9 cellular contexts compared by ENCODE assay signal in genomic region chr2:71299507-71299906, GRCh38. TPM values are rescaled to one million over a fixed set of nuclear protein-coding genes. Genes with fewer than 3 reads are reported as not detected.
DNase-seq lines count a peak whose midpoint lies in the region; ATAC-seq and TF ChIP-seq lines count a peak whose summit lies in the region.
"Had no signal": no experiment of that assay in that cellular context is flagged by ENCODE, and none has a peak within 500 bp of the region (broad histone marks: within the 10 kb centered on the region; RNA-seq: fewer than 3 reads in every experiment).

No MANE protein-coding gene starts in this region.

- intact Hi-C loops in CD8-positive, alpha-beta T cell (cut with DNase I, micrococcal nuclease): loop anchor here (1.0 to 10.0 kb wide), 5 partner anchors 32 to 1445 kb away; partner anchors contain the start of gene ZNF638 (in 2 of the 2)

- no peak overlapping the region for H3K4me2 ChIP-seq in SU-DHL-6 (ENCODE audit: low read depth, low read length, poor library complexity, severe bottlenecking)

- H3K79me2 ChIP-seq in SU-DHL-6 (ENCODE audit: insufficient read depth, low read length): no peaks in the 10 kb centered on the region

- no peak overlapping the region for H2AFZ ChIP-seq in SU-DHL-6 (ENCODE audit: low read depth, low read length, severe bottlenecking)

- H4K20me1 ChIP-seq in SU-DHL-6 (ENCODE audit: low read depth, low read length): no peaks in the 10 kb centered on the region

- peak in 1 of 7 experiments; percentile 12 for DNase-seq in CD8-positive, alpha-beta T cell
- peak; percentile 28 for DNase-seq in H7
- peak; percentile 37 for DNase-seq in glomerular visceral epithelial cell (ENCODE audit: extremely low spot score)
- DNase-seq in suprapubic skin (ENCODE audit: low spot score in 2 of 2): no peak
- DNase-seq in activated T-cell treated with anti-CD3 and anti-CD28 coated beads, Interleukin-2, amount 50 U/mL, for 48 hours: no peak

- no peaks in the 10 kb centered on the region for H3K36me3 ChIP-seq in CD8-positive, alpha-beta T cell (ENCODE audit: insufficient read depth, low read length)
- H3K36me3 ChIP-seq in H7 (replicated peaks; ENCODE audit: control insufficient read depth, insufficient read depth, low read length) (no peaks in the 10 kb centered on the region), SU-DHL-6 (ENCODE audit: low read length) (no peaks in the 10 kb centered on the region), suprapubic skin (no peaks in the 10 kb centered on the region)

- peaks cover 6% of the 10 kb centered on the region for H3K27me3 Mint-ChIP-seq in CD8-positive, alpha-beta T cell (ENCODE audit: low read depth)

- H3K4me3 Mint-ChIP-seq in CD8-positive, alpha-beta T cell: no peak overlapping the region

- no peaks in the 10 kb centered on the region for H3K4me1 ChIP-seq in CD8-positive, alpha-beta T cell (ENCODE audit: insufficient read depth, low read length)
- H3K4me1 ChIP-seq in suprapubic skin: no peaks in the 10 kb centered on the region

- no peak for ATAC-seq in CD8-positive, alpha-beta T cell
- ATAC-seq in GM21825 (IDR thresholded peaks at IDR 0.05; ENCODE audit: unreplicated experiment): no peak
- ATAC-seq in GM21423 (IDR thresholded peaks at IDR 0.05; ENCODE audit: unreplicated experiment): no peak

- no peak overlapping the region for H3K9ac ChIP-seq in SU-DHL-6 (ENCODE audit: low read length)

- TF ChIP-seq POLR2A in suprapubic skin (IDR thresholded peaks at IDR 0.05): no peak

- no peaks in the 10 kb centered on the region for H3K4me1 Mint-ChIP-seq in CD8-positive, alpha-beta T cell (ENCODE audit: low read depth)

- H3F3A ChIP-seq in SU-DHL-6 (ENCODE audit: insufficient read depth): no peaks in the 10 kb centered on the region

- no peak overlapping the region for H3K27ac ChIP-seq in CD8-positive, alpha-beta T cell (ENCODE audit: low read depth, low read length)
- H3K27ac ChIP-seq in SU-DHL-6 (ENCODE audit: low read depth, low read length) (no peak overlapping the region), suprapubic skin (no peak overlapping the region)
- H3K27ac ChIP-seq: SK-N-MC had no signal

- 73% methylated on average over 2 of the region's 2 CpGs for WGBS in suprapubic skin

- H3K27me3 ChIP-seq in CD8-positive, alpha-beta T cell (ENCODE audit: insufficient read depth, low read length): no peaks in the 10 kb centered on the region
- no peaks in the 10 kb centered on the region for H3K27me3 ChIP-seq in H7 (ENCODE audit: control insufficient read depth, insufficient read depth, low read length)
- H3K27me3 ChIP-seq in SU-DHL-6 (ENCODE audit: low read length): no peaks in the 10 kb centered on the region
- H3K27me3 ChIP-seq in suprapubic skin: no peaks in the 10 kb centered on the region

- no peak overlapping the region for H3K4me3 ChIP-seq in CD8-positive, alpha-beta T cell (ENCODE audit: low read depth, low read length)
- H3K4me3 ChIP-seq in H7 (ENCODE audit: insufficient read depth, low read depth, low read length) (no peak overlapping the region), SU-DHL-6 (ENCODE audit: insufficient read depth, low read length, poor library complexity, severe bottlenecking) (no peak overlapping the region), suprapubic skin (no peak overlapping the region)
- H3K4me3 ChIP-seq: SK-N-MC had no signal

- no peaks in the 10 kb centered on the region for H3K9me3 ChIP-seq in CD8-positive, alpha-beta T cell (ENCODE audit: low read length)
- H3K9me3 ChIP-seq in SU-DHL-6 (ENCODE audit: insufficient read depth, low read length) (no peaks in the 10 kb centered on the region), suprapubic skin (no peaks in the 10 kb centered on the region)

- CTCF ChIA-PET in CD8-positive, alpha-beta T cell (lab: Charles Lee): interaction anchor here (0.6 to 5.5 kb wide), 40 partner anchors 8 to 810 kb away, joined by 3 to 322 read pairs (median 5); partner anchors contain the start of gene ZNF638

- POLR2A ChIA-PET in CD8-positive, alpha-beta T cell (lab: Charles Lee): interaction anchor here (1.0 to 1.2 kb wide), 2 partner anchors 32 to 210 kb away, joined by 3 read pairs; partner anchors contain the start of gene ZNF638

- TF ChIP-seq CTCF in CD8-positive, alpha-beta T cell (IDR thresholded peaks at IDR 0.05): peak; percentile 92
- TF ChIP-seq CTCF in SU-DHL-6 (IDR thresholded peaks at IDR 0.05; ENCODE audit: insufficient read depth, low read length, poor library complexity, severe bottlenecking) (peak; percentile 37), suprapubic skin (IDR thresholded peaks at IDR 0.05) (peak; percentile 58 to 69)

- no peaks in the 10 kb centered on the region for H3K9me3 Mint-ChIP-seq in CD8-positive, alpha-beta T cell

- no peaks in the 10 kb centered on the region for H3K9me2 ChIP-seq in SU-DHL-6 (replicated peaks; ENCODE audit: insufficient read depth, low read length)

- no peak for TF ChIP-seq EP300 in suprapubic skin (IDR thresholded peaks at IDR 0.05)

- H3K27ac Mint-ChIP-seq in CD8-positive, alpha-beta T cell: no peak overlapping the region

- no peaks in the 10 kb centered on the region for H3K36me3 Mint-ChIP-seq in CD8-positive, alpha-beta T cell

RNA-seq across cellular contexts. Expression of gene ZNF638, which starts 32.1 kb away (rescaled TPM):
- total RNA-seq in CD8-positive, alpha-beta T cell: 10 to 100 TPM; 61.9 to 71.1 TPM
- 101 and 134 TPM in 2 replicates for total RNA-seq in H7 (2014; rRNA removed; shearing (Covaris generic))
- total RNA-seq in suprapubic skin: 100 to 1,000 TPM in 3 of 4 donors, 10 to 100 TPM in 1; 91.6 to 258 (median 115) TPM

Comparison
In these comparisons a context has a peak if more than half of its experiments do, and no peak if none do; other contexts are left out.
1. DNase-seq: peak in H7 (single experiment) and glomerular visceral epithelial cell (single experiment); none in suprapubic skin (0 of 2) and activated T-cell treated with anti-CD3 and anti-CD28 coated beads, Interleukin-2, amount 50 U/mL, for 48 hours (0 of 2).
2. CTCF ChIP-seq: peak in every context shown above with its lines; median percentile 92 in CD8-positive, alpha-beta T cell; 64 in suprapubic skin; 37 in SU-DHL-6.